ENCODE assay signal across 13 cellular contexts in the genomic region with DNA sequence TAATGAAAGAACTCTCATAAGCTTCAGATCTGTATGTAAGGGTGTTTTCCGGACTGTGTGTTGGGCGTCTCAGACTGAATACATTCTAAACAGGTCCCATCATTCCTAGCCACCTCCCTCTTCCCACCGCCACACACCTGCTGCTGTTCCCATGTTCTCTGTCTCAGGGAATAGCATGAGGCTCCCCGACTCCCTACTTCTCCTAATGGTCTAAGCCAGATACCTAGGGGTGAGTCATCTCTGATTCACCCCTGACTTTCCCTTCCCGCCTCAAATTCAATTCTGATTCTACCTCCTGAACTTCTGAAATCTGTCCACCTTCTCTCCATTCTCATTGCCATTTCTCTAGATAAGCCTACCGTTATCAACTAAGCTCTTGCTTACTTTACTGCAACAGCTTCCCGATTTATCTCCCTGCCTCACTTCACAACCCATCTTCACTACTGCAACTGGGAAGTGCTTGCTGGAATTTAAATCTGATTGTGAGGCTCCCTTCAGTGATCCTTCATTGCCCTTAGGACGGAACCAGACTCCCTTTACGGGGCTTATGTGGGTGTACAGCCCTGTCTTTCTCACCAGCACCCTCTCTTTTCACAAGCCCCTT. TPM values are rescaled to one million over a fixed set of nuclear protein-coding genes. Genes with fewer than 3 reads are reported as not detected.
DNase-seq lines count a peak whose midpoint lies in the region; ATAC-seq and TF ChIP-seq lines count a peak whose summit lies in the region.
"Had no signal": no experiment of that assay in that cellular context is flagged by ENCODE, and none has a peak within 500 bp of the region (broad histone marks: within the 10 kb centered on the region; RNA-seq: fewer than 3 reads in every experiment).

No MANE protein-coding gene starts in this region.

- H3K4me1 ChIP-seq in breast epithelium: peaks cover 0 to 8% of the 10 kb centered on the region in 2 donors

- BruUV-seq in MCF 10A (replicated peaks; lab: Mats Ljungman, UMichigan): no TSS peak

- POLR2A ChIA-PET in MCF 10A (lab: Yijun Ruan, JAX): interaction anchor here (0.9 to 3.9 kb wide), 6 partner anchors 46 to 418 kb away, joined by 3 to 19 read pairs (median 3); a partner anchor contains a TSS

- no peak for TF ChIP-seq POLR2A in breast epithelium (IDR thresholded peaks at IDR 0.05)

- H3K27ac Mint-ChIP-seq in MCF 10A (ENCODE audit: low read depth, unreplicated experiment) (no peak overlapping the region), type B pancreatic cell (no peak overlapping the region)

- H3K36me3 Mint-ChIP-seq in MCF 10A (ENCODE audit: insufficient read depth, unreplicated experiment): peaks cover 22% of the 10 kb centered on the region
- peaks cover 14% of the 10 kb centered on the region for H3K36me3 Mint-ChIP-seq in type B pancreatic cell

- intact Hi-C loops in MCF 10A (cut with micrococcal nuclease): no loop called here
- intact Hi-C loops in breast epithelium (cut with DNase I; ENCODE audit: low total_unique reads): no loop called here
- intact Hi-C loops in Right ventricle myocardium superior (cut with DNase I): no loop called here

- peak overlapping the region; percentile 77 for H3K4me3 Mint-ChIP-seq in MCF 10A (ENCODE audit: unreplicated experiment)
- peak overlapping the region; percentile 78 for H3K4me3 Mint-ChIP-seq in type B pancreatic cell

- CTCF ChIA-PET in MCF 10A (lab: Yijun Ruan, JAX): interaction anchor here (0.5 to 2.9 kb wide), 6 partner anchors 10 to 253 kb away, joined by 3 to 9 read pairs (median 4); no protein-coding TSS in a partner anchor

- H3K4me3 ChIP-seq in breast epithelium: no peak overlapping the region

- H3K36me3 ChIP-seq in breast epithelium: no peaks in the 10 kb centered on the region

- no peaks in the 10 kb centered on the region for H3K27me3 ChIP-seq in breast epithelium

- no peak overlapping the region for H3K27ac ChIP-seq in breast epithelium

- H3K4me1 Mint-ChIP-seq in MCF 10A (ENCODE audit: insufficient read depth, unreplicated experiment): peaks cover 15% of the 10 kb centered on the region
- peaks cover 26% of the 10 kb centered on the region for H3K4me1 Mint-ChIP-seq in type B pancreatic cell (ENCODE audit: unreplicated experiment)

- no peaks in the 10 kb centered on the region for H3K9me3 ChIP-seq in breast epithelium

- TF ChIP-seq CTCF in MCF 10A (IDR thresholded peaks at IDR 0.05; ENCODE audit: unreplicated experiment) (no peak), breast epithelium (IDR thresholded peaks at IDR 0.05) (no peak), type B pancreatic cell (conservative IDR thresholded peaks at IDR 0.05) (no peak)

- H3K9me3 Mint-ChIP-seq in MCF 10A (ENCODE audit: unreplicated experiment): no peaks in the 10 kb centered on the region
- H3K9me3 Mint-ChIP-seq in type B pancreatic cell: no peaks in the 10 kb centered on the region

- DNase-seq in MCF 10A (ENCODE audit: unreplicated experiment) (peak; percentile 85), breast epithelium (ENCODE audit: low spot score in 2 of 2) (no peak), RPMI7951 (ENCODE audit: low read depth) (peak; percentile 60), type B pancreatic cell (ENCODE audit: extremely low spot score, unreplicated experiment) (no peak), dermis blood vessel endothelial cell (no peak), Right ventricle myocardium superior (no peak), foreskin melanocyte (no peak)
- DNase-seq: activated effector memory CD4-positive, alpha-beta T cell treated with anti-CD3 and anti-CD28 coated beads, Interleukin-2, amount 50 U/mL, for 16 hours; COR-L47; effector memory CD4-positive, alpha-beta T cell; stimulated activated CD4-positive, alpha-beta T cell treated with anti-CD3 and anti-CD28 coated beads, Interleukin-2, amount 100 ng/mL, for 24 hours; substantia nigra had no signal

- H3K27me3 Mint-ChIP-seq in MCF 10A (ENCODE audit: insufficient read depth, unreplicated experiment) (no peaks in the 10 kb centered on the region), type B pancreatic cell (no peaks in the 10 kb centered on the region)

- ATAC-seq in esophagus mucosa: peak; percentile 75
- ATAC-seq in Right ventricle myocardium superior (ENCODE audit: poor library complexity): no peak

RNA-seq across cellular contexts. Expression of a gene that starts 1.6 kb away (rescaled TPM):
- total RNA-seq in MCF 10A (2022): 10.5 and 15.6 TPM in 2 replicates
- total RNA-seq in breast epithelium: 10 to 100 TPM; 16.5 to 33.2 (median 19.7) TPM
- total RNA-seq in RPMI7951 (2014; rRNA removed; shearing (Covaris generic)): 117 and 125 TPM in 2 replicates
- total RNA-seq in esophagus mucosa: 40.6 TPM
- total RNA-seq in type B pancreatic cell (ENCODE audit: low replicate concordance): 37.3 and 39.0 TPM in 2 replicates
- 20.4 and 22.9 TPM in 2 replicates for total RNA-seq in dermis blood vessel endothelial cell
- total RNA-seq in Right ventricle myocardium superior: 8.4 TPM

Comparison
In these comparisons a context has a peak if more than half of its experiments do, and no peak if none do; other contexts are left out.
1. DNase-seq: peak in MCF 10A (single experiment) and RPMI7951 (single experiment); none in breast epithelium (0 of 2), type B pancreatic cell (single experiment), dermis blood vessel endothelial cell (single experiment), Right ventricle myocardium superior (single experiment) and foreskin melanocyte (single experiment).